ENCODE assay signal across 12 cellular contexts in genomic region chr2:241269707-241270520, GRCh38. TPM values are rescaled to one million over a fixed set of nuclear protein-coding genes. Genes with fewer than 3 reads are reported as not detected.
DNase-seq lines count a peak whose midpoint lies in the region; ATAC-seq and TF ChIP-seq lines count a peak whose summit lies in the region.
"Had no signal": no experiment of that assay in that cellular context is flagged by ENCODE, and none has a peak within 500 bp of the region (broad histone marks: within the 10 kb centered on the region; RNA-seq: fewer than 3 reads in every experiment).

No MANE protein-coding gene starts in this region.

- WGBS in SK-N-SH (ENCODE audit: low lambda C conversion rate) = 98% methylated on average over 14 of the region's 15 CpGs

- POLR2A ChIA-PET in SK-N-SH (lab: Yijun Ruan, JAX) = no interaction called here

- H2AFZ ChIP-seq in SK-N-SH (ENCODE audit: low read depth) = no peak overlapping the region

- no peaks in the 10 kb centered on the region for H3K9me2 ChIP-seq in SK-N-SH

- CTCF ChIA-PET in SK-N-SH (lab: Yijun Ruan, JAX) = interaction anchor here (1.0 kb wide), 1 partner anchor 10 kb away, joined by 3 read pairs; no protein-coding TSS in a partner anchor

- H3K27ac ChIP-seq in SK-N-SH (ENCODE audit: low read depth in 2 of 2, low read length in 1 of 2) = no peak overlapping the region
- no peak overlapping the region for H3K27ac ChIP-seq in left lung
- H3K27ac ChIP-seq: 22Rv1 had no signal

- no peak overlapping the region for H3K27ac Mint-ChIP-seq in stimulated activated effector memory CD8-positive, alpha-beta T cell treated with anti-CD3 and anti-CD28 coated beads, Interleukin-12 subunit alpha, Interleukin-12 subunit beta, amount 100 ng/mL, for 72 hours

- no peak overlapping the region for H3K4me3 ChIP-seq in SK-N-SH (ENCODE audit: low read depth in 2 of 2, low read length in 1 of 2)
- H3K4me3 ChIP-seq in astrocyte of the cerebellum (ENCODE audit: low read depth, low read length) = peak overlapping the region; percentile 76
- peak overlapping the region in 1 of 2 donors; percentile 79 for H3K4me3 ChIP-seq in left lung

- in situ Hi-C loops in astrocyte of the cerebellum (cut with HindIII; ENCODE audit: low sequenced_read_pairs) = no loop called here

- DNase-seq in SK-N-SH = no peak
- DNase-seq in astrocyte of the cerebellum (ENCODE audit: low read depth) = no peak
- DNase-seq in left lung = peak in 1 of 2 donors; percentile 56
- DNase-seq in stimulated activated effector memory CD8-positive, alpha-beta T cell treated with anti-CD3 and anti-CD28 coated beads, Interleukin-12 subunit alpha, Interleukin-12 subunit beta, amount 100 ng/mL, for 72 hours (ENCODE audit: low spot score in 2 of 2) = no peak
- DNase-seq in HuH-7 (ENCODE audit: low spot score) = no peak
- no peak for DNase-seq in NCI-H2107 treated with DMSO at 0.1 percent for 48 hours (lab: John Stamatoyannopoulos, UW; ENCODE audit: unreplicated experiment)
- DNase-seq in GM10266 (ENCODE audit: extremely low spot score) = no peak
- DNase-seq: kidney, NCI-H187 treated with DMSO at 0.1 percent for 48 hours, T-cell had no signal

- H3F3A ChIP-seq in SK-N-SH (replicated peaks; ENCODE audit: insufficient read depth) = peaks cover 6% of the 10 kb centered on the region

- peaks cover 63% of the 10 kb centered on the region for H3K4me1 Mint-ChIP-seq in stimulated activated effector memory CD8-positive, alpha-beta T cell treated with anti-CD3 and anti-CD28 coated beads, Interleukin-12 subunit alpha, Interleukin-12 subunit beta, amount 100 ng/mL, for 72 hours

- peaks cover 57% of the 10 kb centered on the region for H3K36me3 Mint-ChIP-seq in stimulated activated effector memory CD8-positive, alpha-beta T cell treated with anti-CD3 and anti-CD28 coated beads, Interleukin-12 subunit alpha, Interleukin-12 subunit beta, amount 100 ng/mL, for 72 hours

- intact Hi-C loops in left lung (cut with DNase I) = no loop called here

- H3K9ac ChIP-seq in SK-N-SH = no peak overlapping the region

- no peaks in the 10 kb centered on the region for H3K27me3 ChIP-seq in SK-N-SH (ENCODE audit: insufficient read depth)
- H3K27me3 ChIP-seq in left lung = no peaks in the 10 kb centered on the region

- no peak for TF ChIP-seq RAD21 in SK-N-SH (IDR thresholded peaks at IDR 0.05; ENCODE audit: low read length)

- peaks cover 96% of the 10 kb centered on the region for H3K79me2 ChIP-seq in SK-N-SH (ENCODE audit: insufficient read depth)

- H3K4me2 ChIP-seq in SK-N-SH = peak overlapping the region; percentile 93

- peaks cover under 1% of the 10 kb centered on the region for H3K9me3 Mint-ChIP-seq in stimulated activated effector memory CD8-positive, alpha-beta T cell treated with anti-CD3 and anti-CD28 coated beads, Interleukin-12 subunit alpha, Interleukin-12 subunit beta, amount 100 ng/mL, for 72 hours
- H3K9me3 Mint-ChIP-seq: T-cell had no signal

- H3K4me1 ChIP-seq in SK-N-SH (ENCODE audit: control insufficient read depth in 1 of 2, insufficient read depth in 2 of 2, low read depth in 1 of 2, low read length in 1 of 2) = peaks cover 19 to 38% of the 10 kb centered on the region in 2 experiments; a peak in 3 of 4 replicates
- peaks cover 22 to 54% of the 10 kb centered on the region in 2 donors for H3K4me1 ChIP-seq in left lung

- H3K36me3 ChIP-seq in SK-N-SH (replicated peaks in 1 of 2; ENCODE audit: control insufficient read depth in 1 of 2, insufficient read depth in 2 of 2, low read length in 1 of 2) (peaks cover 24 to 37% of the 10 kb centered on the region in 2 experiments), left lung (peaks cover 0 to 40% of the 10 kb centered on the region in 2 donors)

- TF ChIP-seq EP300 in SK-N-SH (IDR thresholded peaks at IDR 0.05; ENCODE audit: borderline replicate concordance in 1 of 2, low read depth in 1 of 2, low read length in 1 of 2) = no peak

- H3K4me3 Mint-ChIP-seq in stimulated activated effector memory CD8-positive, alpha-beta T cell treated with anti-CD3 and anti-CD28 coated beads, Interleukin-12 subunit alpha, Interleukin-12 subunit beta, amount 100 ng/mL, for 72 hours = peak overlapping the region; percentile 81

- H3K9me3 ChIP-seq in SK-N-SH (no peaks in the 10 kb centered on the region), left lung (no peaks in the 10 kb centered on the region)

- H4K20me1 ChIP-seq in SK-N-SH (ENCODE audit: insufficient read depth) = peaks cover 68% of the 10 kb centered on the region

- ATAC-seq in SK-N-SH treated with all-trans-retinoic acid at 6 μM for 48 hours (no peak), left lung (peak; percentile 61)
- ATAC-seq in stimulated activated effector memory CD8-positive, alpha-beta T cell treated with anti-CD3 and anti-CD28 coated beads, Interleukin-12 subunit alpha, Interleukin-12 subunit beta, amount 100 ng/mL, for 72 hours = no peak
- ATAC-seq: T-cell had no signal

- no peak for TF ChIP-seq CTCF in SK-N-SH (IDR thresholded peaks at IDR 0.05)
- TF ChIP-seq CTCF in astrocyte of the cerebellum (IDR thresholded peaks at IDR 0.05; ENCODE audit: low read depth, low read length, missing control alignments) = no peak
- no peak for TF ChIP-seq CTCF in left lung (IDR thresholded peaks at IDR 0.05)
- no peak for TF ChIP-seq CTCF in GM10266 (IDR thresholded peaks at IDR 0.05; ENCODE audit: control insufficient read depth, insufficient read depth, low read depth, missing control alignments)

TF ChIP-seq in SK-N-SH, 30 proteins besides CTCF, POLR2A, EP300 and RAD21 (continues in another document):
- TF ChIP-seq SIN3A (IDR thresholded peaks at IDR 0.05; ENCODE audit: borderline replicate concordance, low read depth, low read length) = no peak
- TF ChIP-seq ELF1 (IDR thresholded peaks at IDR 0.05) = no peak
- TF ChIP-seq NFIC (IDR thresholded peaks at IDR 0.05; ENCODE audit: borderline replicate concordance) = no peak
- TF ChIP-seq SMC3 (IDR thresholded peaks at IDR 0.05; ENCODE audit: low read depth, low read length) = no peak
- TF ChIP-seq NRF1 (IDR thresholded peaks at IDR 0.05; ENCODE audit: low read depth, low read length) = no peak
- no peak for TF ChIP-seq MXI1 (IDR thresholded peaks at IDR 0.05; ENCODE audit: low read depth, low read length)
- no peak for TF ChIP-seq FOXM1 (IDR thresholded peaks at IDR 0.05; ENCODE audit: low read depth)
- no peak for TF ChIP-seq USF1 (IDR thresholded peaks at IDR 0.05; ENCODE audit: borderline replicate concordance, low read depth)
- no peak for TF ChIP-seq FOSL2 (IDR thresholded peaks at IDR 0.05; ENCODE audit: borderline replicate concordance, low read depth)
- TF ChIP-seq USF2 (IDR thresholded peaks at IDR 0.05; ENCODE audit: borderline replicate concordance, low read depth, low read length) = no peak

TF ChIP-seq in SK-N-SH treated with all-trans-retinoic acid at 6 μM for 48 hours, 23 proteins besides CTCF, POLR2A, EP300 and RAD21:
- TF ChIP-seq ZFP30 (CRISPR knock-in tag; IDR thresholded peaks at IDR 0.05) (no peak), ESRRG (CRISPR knock-in tag; IDR thresholded peaks at IDR 0.05) (no peak), TOX (CRISPR knock-in tag; IDR thresholded peaks at IDR 0.05; ENCODE audit: borderline replicate concordance) (no peak), TCF4 (CRISPR knock-in tag; IDR thresholded peaks at IDR 0.05; ENCODE audit: borderline replicate concordance) (no peak), PPARA (CRISPR knock-in tag; IDR thresholded peaks at IDR 0.05; ENCODE audit: borderline replicate concordance) (no peak), CSRNP3 (CRISPR knock-in tag; IDR thresholded peaks at IDR 0.05) (no peak), RARB (CRISPR knock-in tag; IDR thresholded peaks at IDR 0.05) (no peak)

RNA-seq across cellular contexts. Expression of gene HDLBP, which starts 45.6 kb away (rescaled TPM):
- polyA plus RNA-seq in SK-N-SH (2012; rRNA removed) = 211 and 263 TPM in 2 replicates
- polyA plus RNA-seq in SK-N-SH (2012; cell fraction: cytosol; rRNA removed) = 190 and 208 TPM in 2 replicates
- polyA plus RNA-seq in SK-N-SH (2012; cell fraction: nucleus; rRNA removed) = 430 and 440 TPM in 2 replicates
- total RNA-seq in left lung = 100 to 1,000 TPM; 559 to 567 TPM

RNA-seq across cellular contexts. Expression of gene SEPTIN2, which starts 45.8 kb away (rescaled TPM):
- polyA plus RNA-seq in SK-N-SH (2012; rRNA removed) = 226 and 330 TPM in 2 replicates
- polyA plus RNA-seq in SK-N-SH (2012; cell fraction: cytosol; rRNA removed) = 307 and 361 TPM in 2 replicates
- 212 and 449 TPM in 2 replicates for polyA plus RNA-seq in SK-N-SH (2012; cell fraction: nucleus; rRNA removed)
- total RNA-seq in left lung = 100 to 1,000 TPM; 320 to 344 TPM
